In the genomic region with DNA sequence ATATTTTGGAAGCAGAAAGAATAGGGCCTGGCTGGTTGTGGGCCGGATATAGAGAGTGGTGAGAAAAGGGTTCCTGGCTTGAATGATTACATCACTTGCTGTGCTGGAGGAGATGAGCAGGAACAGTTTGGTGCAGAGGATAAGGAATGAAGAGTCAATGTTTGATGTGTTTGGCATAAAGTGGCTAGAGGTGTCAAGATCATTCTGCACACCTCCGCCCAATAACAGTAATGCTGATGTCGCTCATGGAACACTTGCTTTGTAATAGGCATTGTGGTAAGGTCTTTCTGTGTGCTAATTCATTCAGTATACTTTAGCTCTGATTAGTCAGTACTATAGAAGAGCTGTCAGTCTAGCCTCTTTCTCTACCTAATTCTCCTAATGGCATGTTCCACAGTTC, we compare ENCODE assay signal across 36 cellular contexts.
"Had no signal": no experiment of that assay in that cellular context is flagged by ENCODE, and none has a peak within 500 bp of the region (broad histone marks: within the 10 kb centered on the region; RNA-seq: fewer than 3 reads in every experiment).

No MANE protein-coding gene starts in this region.

- H3K4me1 ChIP-seq: adrenal gland, body of pancreas, breast epithelium had no signal

- H3K4me1 Mint-ChIP-seq: activated naive CD4-positive, alpha-beta T cell treated with anti-CD3 and anti-CD28 coated beads, Interleukin-2, amount 50 U/mL, for 24 hours; activated naive CD8-positive, alpha-beta T cell treated with anti-CD3 and anti-CD28 coated beads for 36 hours; activated naive CD8-positive, alpha-beta T cell treated with anti-CD3 and anti-CD28 coated beads, Interleukin-2, amount 10 ng/mL, durations not matched to agents 7 days and 5 days; activated naive CD8-positive, alpha-beta T cell treated with anti-CD3 and anti-CD28 coated beads, Interleukin-2, amount 50 U/mL, for 24 hours; activated T-helper 17 cell treated with anti-CD3 and anti-CD28 coated beads, Interleukin-2, amount 50 U/mL, for 72 hours; central memory CD8-positive, alpha-beta T cell had no signal

- H3K4me3 ChIP-seq: adrenal gland, ascending aorta, body of pancreas, breast epithelium, cardiac muscle cell had no signal

- H3K9me3 ChIP-seq: adrenal gland, ascending aorta, body of pancreas, breast epithelium had no signal

- H3K27ac ChIP-seq: adrenal gland, ascending aorta, body of pancreas, brain microvascular endothelial cell, breast epithelium, cardiac muscle cell had no signal

- H3K9me3 Mint-ChIP-seq: activated naive CD4-positive, alpha-beta T cell treated with anti-CD3 and anti-CD28 coated beads for 36 hours; activated naive CD4-positive, alpha-beta T cell treated with anti-CD3 and anti-CD28 coated beads, Interleukin-2, amount 10 ng/mL, durations not matched to agents 7 days and 5 days; activated naive CD4-positive, alpha-beta T cell treated with anti-CD3 and anti-CD28 coated beads, Interleukin-2, amount 50 U/mL, for 24 hours; activated naive CD4-positive, alpha-beta T cell treated with anti-CD3 and anti-CD28 coated beads, Interleukin-2, amount 50 U/mL, for 72 hours; activated naive CD8-positive, alpha-beta T cell treated with anti-CD3 and anti-CD28 coated beads for 36 hours; activated naive CD8-positive, alpha-beta T cell treated with anti-CD3 and anti-CD28 coated beads, Interleukin-2, amount 10 ng/mL, durations not matched to agents 7 days and 5 days; activated naive CD8-positive, alpha-beta T cell treated with anti-CD3 and anti-CD28 coated beads, Interleukin-2, amount 50 U/mL, for 24 hours; activated T-cell treated with anti-CD3 and anti-CD28 coated beads, Interleukin-2, amount 50 U/mL, for 24 hours; activated T-cell treated with anti-CD3 and anti-CD28 coated beads, Interleukin-2, amount 50 U/mL, for 4 hours; activated T-cell treated with anti-CD3 and anti-CD28 coated beads, Interleukin-2, amount 50 U/mL, for 72 hours; activated T-helper 1 cell treated with anti-CD3 and anti-CD28 coated beads, Interleukin-12 subunit alpha, Interleukin-12 subunit beta, Interleukin-2, Interleukin-4 antibody, amounts not matched to agents 30 ng/mL and 10 ng/mL and 1 ng/mL, durations not matched to agents 14 hours and 24 hours and 36 hours; activated T-helper 17 cell treated with anti-CD3 and anti-CD28 coated beads, Interleukin-2, amount 50 U/mL, for 72 hours; activated T-helper 2 cell treated with anti-CD3 and anti-CD28 coated beads, Interferon-gamma antibody, Interleukin-2, Interleukin-4, amounts not matched to agents 10 μg/mL and 5 μg/mL and 100 μg/mL, durations not matched to agents 14 hours and 24 hours and 36 hours; brain; central memory CD8-positive, alpha-beta T cell had no signal

- ATAC-seq: activated naive CD4-positive, alpha-beta T cell treated with anti-CD3 and anti-CD28 coated beads, Interleukin-2, amount 50 U/mL, for 72 hours; activated naive CD8-positive, alpha-beta T cell treated with anti-CD3 and anti-CD28 coated beads, Interleukin-2, amount 50 U/mL, for 24 hours; activated T-cell treated with anti-CD3 and anti-CD28 coated beads, Interleukin-2, amount 50 U/mL, for 4 hours; activated T-cell treated with anti-CD3 and anti-CD28 coated beads, Interleukin-2, amount 50 U/mL, for 72 hours; activated T-helper 17 cell treated with anti-CD3 and anti-CD28 coated beads, Interleukin-2, amount 50 U/mL, for 72 hours; body of pancreas had no signal

- H3K27me3 Mint-ChIP-seq: activated naive CD4-positive, alpha-beta T cell treated with anti-CD3 and anti-CD28 coated beads, Interleukin-2, amount 50 U/mL, for 24 hours; activated naive CD8-positive, alpha-beta T cell treated with anti-CD3 and anti-CD28 coated beads for 36 hours; activated naive CD8-positive, alpha-beta T cell treated with anti-CD3 and anti-CD28 coated beads, Interleukin-2, amount 10 ng/mL, durations not matched to agents 7 days and 5 days; brain had no signal

- H3K4me3 Mint-ChIP-seq: activated naive CD4-positive, alpha-beta T cell treated with anti-CD3 and anti-CD28 coated beads for 36 hours; activated naive CD4-positive, alpha-beta T cell treated with anti-CD3 and anti-CD28 coated beads, Interleukin-2, amount 10 ng/mL, durations not matched to agents 7 days and 5 days; activated naive CD4-positive, alpha-beta T cell treated with anti-CD3 and anti-CD28 coated beads, Interleukin-2, amount 50 U/mL, for 24 hours; activated naive CD8-positive, alpha-beta T cell; activated naive CD8-positive, alpha-beta T cell treated with anti-CD3 and anti-CD28 coated beads for 36 hours; activated naive CD8-positive, alpha-beta T cell treated with anti-CD3 and anti-CD28 coated beads, Interleukin-2, amount 10 ng/mL, durations not matched to agents 7 days and 5 days; activated naive CD8-positive, alpha-beta T cell treated with anti-CD3 and anti-CD28 coated beads, Interleukin-2, amount 50 U/mL, for 24 hours; activated T-cell treated with anti-CD3 and anti-CD28 coated beads, Interleukin-2, amount 50 U/mL, for 24 hours; activated T-cell treated with anti-CD3 and anti-CD28 coated beads, Interleukin-2, amount 50 U/mL, for 4 hours; activated T-cell treated with anti-CD3 and anti-CD28 coated beads, Interleukin-2, amount 50 U/mL, for 72 hours; activated T-helper 1 cell treated with anti-CD3 and anti-CD28 coated beads, Interleukin-12 subunit alpha, Interleukin-12 subunit beta, Interleukin-2, Interleukin-4 antibody, amounts not matched to agents 30 ng/mL and 10 ng/mL and 1 ng/mL, durations not matched to agents 14 hours and 24 hours and 36 hours; activated T-helper 17 cell treated with anti-CD3 and anti-CD28 coated beads, Interleukin-2, amount 50 U/mL, for 72 hours; brain; central memory CD8-positive, alpha-beta T cell had no signal

- H3K27ac Mint-ChIP-seq: activated naive CD4-positive, alpha-beta T cell treated with anti-CD3 and anti-CD28 coated beads for 36 hours; activated naive CD4-positive, alpha-beta T cell treated with anti-CD3 and anti-CD28 coated beads, Interleukin-2, amount 10 ng/mL, durations not matched to agents 7 days and 5 days; activated naive CD4-positive, alpha-beta T cell treated with anti-CD3 and anti-CD28 coated beads, Interleukin-2, amount 50 U/mL, for 24 hours; activated naive CD4-positive, alpha-beta T cell treated with anti-CD3 and anti-CD28 coated beads, Interleukin-2, amount 50 U/mL, for 72 hours; activated naive CD8-positive, alpha-beta T cell; activated naive CD8-positive, alpha-beta T cell treated with anti-CD3 and anti-CD28 coated beads for 36 hours; activated naive CD8-positive, alpha-beta T cell treated with anti-CD3 and anti-CD28 coated beads, Interleukin-2, amount 10 ng/mL, durations not matched to agents 7 days and 5 days; activated naive CD8-positive, alpha-beta T cell treated with anti-CD3 and anti-CD28 coated beads, Interleukin-2, amount 50 U/mL, for 24 hours; activated T-cell treated with anti-CD3 and anti-CD28 coated beads, Interleukin-2, amount 50 U/mL, for 24 hours; activated T-cell treated with anti-CD3 and anti-CD28 coated beads, Interleukin-2, amount 50 U/mL, for 72 hours; activated T-helper 1 cell treated with anti-CD3 and anti-CD28 coated beads, Interleukin-12 subunit alpha, Interleukin-12 subunit beta, Interleukin-2, Interleukin-4 antibody, amounts not matched to agents 30 ng/mL and 10 ng/mL and 1 ng/mL, durations not matched to agents 14 hours and 24 hours and 36 hours; activated T-helper 17 cell treated with anti-CD3 and anti-CD28 coated beads, Interleukin-2, amount 50 U/mL, for 72 hours; activated T-helper 2 cell treated with anti-CD3 and anti-CD28 coated beads, Interferon-gamma antibody, Interleukin-2, Interleukin-4, amounts not matched to agents 10 μg/mL and 5 μg/mL and 100 μg/mL, durations not matched to agents 14 hours and 24 hours and 36 hours; brain had no signal

- H3K27me3 ChIP-seq: adrenal gland, ascending aorta, body of pancreas, brain microvascular endothelial cell, breast epithelium, cardiac muscle cell had no signal

- H3K36me3 ChIP-seq: ascending aorta, brain microvascular endothelial cell, breast epithelium had no signal

- H3K36me3 Mint-ChIP-seq: activated naive CD4-positive, alpha-beta T cell treated with anti-CD3 and anti-CD28 coated beads, Interleukin-2, amount 10 ng/mL, durations not matched to agents 7 days and 5 days; activated naive CD4-positive, alpha-beta T cell treated with anti-CD3 and anti-CD28 coated beads, Interleukin-2, amount 50 U/mL, for 24 hours; activated naive CD4-positive, alpha-beta T cell treated with anti-CD3 and anti-CD28 coated beads, Interleukin-2, amount 50 U/mL, for 72 hours; activated naive CD8-positive, alpha-beta T cell; activated naive CD8-positive, alpha-beta T cell treated with anti-CD3 and anti-CD28 coated beads for 36 hours; activated naive CD8-positive, alpha-beta T cell treated with anti-CD3 and anti-CD28 coated beads, Interleukin-2, amount 10 ng/mL, durations not matched to agents 7 days and 5 days had no signal

- DNase-seq: activated effector memory CD4-positive, alpha-beta T cell treated with anti-CD3 and anti-CD28 coated beads, Interleukin-2, amount 50 U/mL, for 16 hours; activated effector memory CD4-positive, alpha-beta T cell treated with Interleukin-2 at 50 U/mL for 16 hours; activated gamma-delta T cell; activated gamma-delta T cell treated with Interleukin-2 at 50 U/mL for 16 hours; activated naive CD4-positive, alpha-beta T cell; activated naive CD4-positive, alpha-beta T cell treated with anti-CD3 and anti-CD28 coated beads for 36 hours; activated naive CD4-positive, alpha-beta T cell treated with anti-CD3 and anti-CD28 coated beads, Interleukin-2, amount 10 ng/mL, durations not matched to agents 7 days and 5 days; activated naive CD4-positive, alpha-beta T cell treated with anti-CD3 and anti-CD28 coated beads, Interleukin-2, amount 50 U/mL, for 16 hours; activated naive CD4-positive, alpha-beta T cell treated with Interleukin-2 at 50 U/mL for 16 hours; activated naive CD8-positive, alpha-beta T cell treated with anti-CD3 and anti-CD28 coated beads for 36 hours; activated naive CD8-positive, alpha-beta T cell treated with anti-CD3 and anti-CD28 coated beads, Interleukin-2, amount 10 ng/mL, durations not matched to agents 7 days and 5 days; activated naive CD8-positive, alpha-beta T cell treated with anti-CD3 and anti-CD28 coated beads, Interleukin-2, amount 50 U/mL, for 24 hours; activated T-cell treated with anti-CD3 and anti-CD28 coated beads, Interleukin-2, amount 50 U/mL, for 24 hours; activated T-cell treated with anti-CD3 and anti-CD28 coated beads, Interleukin-2, amount 50 U/mL, for 4 hours; activated T-cell treated with anti-CD3 and anti-CD28 coated beads, Interleukin-2, amount 50 U/mL, for 48 hours; activated T-cell treated with anti-CD3 and anti-CD28 coated beads, Interleukin-2, amount 50 U/mL, for 72 hours; adrenal gland; amniotic stem cell; amygdala; anterior cingulate cortex; aorta; body of pancreas; brain microvascular endothelial cell; central memory CD4-positive, alpha-beta T cell; cerebellar nuclear complex had no signal
